In the genomic region with DNA sequence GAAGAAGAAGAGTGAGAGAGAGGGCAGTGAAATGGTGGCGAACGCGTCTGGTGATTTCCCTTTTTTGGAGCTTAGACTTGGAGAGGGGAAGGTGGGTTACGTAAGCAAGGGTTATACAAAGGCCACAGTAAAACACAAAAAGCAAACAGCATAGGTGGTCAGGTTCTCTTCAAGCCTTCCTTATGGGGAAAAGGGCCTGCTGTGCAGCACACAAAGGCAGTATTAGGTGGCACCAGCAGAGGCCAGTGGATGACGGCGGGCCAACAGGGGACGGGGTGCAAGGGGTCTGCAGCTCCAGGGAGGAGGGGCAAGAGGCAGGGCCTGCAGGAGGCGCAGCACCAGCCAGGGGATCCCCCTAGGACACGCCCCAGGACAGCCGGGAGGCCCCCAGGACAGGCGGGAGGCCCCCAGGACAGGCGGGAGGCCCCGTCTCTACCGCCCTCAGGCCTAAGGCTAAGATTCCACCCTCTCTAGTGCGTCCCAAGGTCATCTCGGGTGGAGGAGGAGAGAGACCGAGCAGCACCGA, we compare ENCODE assay signal across 8 cellular contexts.
DNase-seq lines count a peak whose midpoint lies in the region; ATAC-seq lines count a peak whose summit lies in the region.

No MANE protein-coding gene starts in this region.

- no peaks in the 10 kb centered on the region for H3K36me3 Mint-ChIP-seq in stimulated activated memory B cell treated with anti-CD40 and anti-IgM and Interleukin-4, amounts not matched to agents 10 μg/mL and 1 μg/mL and 100 μg/mL, for 72 hours

- H3K4me1 ChIP-seq in adipocyte (ENCODE audit: control insufficient read depth, insufficient read depth, low read length), result peaks cover 11% of the 10 kb centered on the region

- peak; percentile 43 for ATAC-seq in HG02642 (IDR thresholded peaks at IDR 0.05; ENCODE audit: poor library complexity, unreplicated experiment)
- peak; percentile 52 for ATAC-seq in stimulated activated memory B cell treated with anti-CD40 and anti-IgM and Interleukin-4, amounts not matched to agents 10 μg/mL and 1 μg/mL and 100 μg/mL, for 72 hours
- ATAC-seq in HG03159 (IDR thresholded peaks at IDR 0.05; ENCODE audit: unreplicated experiment), result no peak

- H3K36me3 ChIP-seq in adipocyte (ENCODE audit: control insufficient read depth, insufficient read depth, low read length, severe bottlenecking), result no peaks in the 10 kb centered on the region

- no peaks in the 10 kb centered on the region for H3K9me3 ChIP-seq in adipocyte (ENCODE audit: control insufficient read depth, low read length)

- H3K4me3 Mint-ChIP-seq in stimulated activated memory B cell treated with anti-CD40 and anti-IgM and Interleukin-4, amounts not matched to agents 10 μg/mL and 1 μg/mL and 100 μg/mL, for 72 hours, result peak overlapping the region; percentile 70

- peak overlapping the region; percentile 70 for H3K9ac ChIP-seq in adipocyte (ENCODE audit: low read length)

- H3K4me1 Mint-ChIP-seq in stimulated activated memory B cell treated with anti-CD40 and anti-IgM and Interleukin-4, amounts not matched to agents 10 μg/mL and 1 μg/mL and 100 μg/mL, for 72 hours, result peaks cover 32% of the 10 kb centered on the region

- H3K27ac Mint-ChIP-seq in stimulated activated memory B cell treated with anti-CD40 and anti-IgM and Interleukin-4, amounts not matched to agents 10 μg/mL and 1 μg/mL and 100 μg/mL, for 72 hours, result peak overlapping the region; percentile 37

- no peaks in the 10 kb centered on the region for H3K27me3 ChIP-seq in adipocyte (replicated peaks; ENCODE audit: control insufficient read depth, insufficient read depth, low read length)

- H3K27me3 Mint-ChIP-seq in stimulated activated memory B cell treated with anti-CD40 and anti-IgM and Interleukin-4, amounts not matched to agents 10 μg/mL and 1 μg/mL and 100 μg/mL, for 72 hours, result peaks cover 51% of the 10 kb centered on the region

- DNase-seq in GF-D8 (lab: John Stamatoyannopoulos, UW), result peak; percentile 59
- no peak for DNase-seq in adipocyte (ENCODE audit: low read depth)
- peak; percentile 71 for DNase-seq in islet precursor cell
- no peak for DNase-seq in NCI-H187 treated with DMSO at 0.1 percent for 48 hours (lab: John Stamatoyannopoulos, UW)
- no peak for DNase-seq in AG08395 (ENCODE audit: low spot score)

- H3K4me3 ChIP-seq in adipocyte (ENCODE audit: low read length), result peak overlapping the region; percentile 79

- no peaks in the 10 kb centered on the region for H3K9me3 Mint-ChIP-seq in stimulated activated memory B cell treated with anti-CD40 and anti-IgM and Interleukin-4, amounts not matched to agents 10 μg/mL and 1 μg/mL and 100 μg/mL, for 72 hours

Comparison
In these comparisons a context has a peak if more than half of its experiments do, and no peak if none do; other contexts are left out.
1. DNase-seq: peak in GF-D8 (single experiment) and islet precursor cell (single experiment); none in adipocyte (single experiment), NCI-H187 treated with DMSO at 0.1 percent for 48 hours (single experiment) and AG08395 (single experiment).